Comparison of ENCODE assay signal across 8 cellular contexts in genomic region chr17:38852771-38853291, GRCh38. TPM values are rescaled to one million over a fixed set of nuclear protein-coding genes. Genes with fewer than 3 reads are reported as not detected.
A peak's percentile ranks its signal among the peaks of the same experiment; 100 is the strongest.
DNase-seq lines count a peak whose midpoint lies in the region; ATAC-seq, FAIRE-seq and TF ChIP-seq lines count a peak whose summit lies in the region.

No MANE protein-coding gene starts in this region.

- peak overlapping the region; percentile 86 to 98 (median 92) for H3K27ac ChIP-seq in BLaER1 treated with 17β-estradiol and CSF1 and Interleukin-3, amounts not matched to agents 10 nM and 100 nM
- H3K27ac ChIP-seq in GM12878 (ENCODE audit: control insufficient read depth, insufficient read depth) = peak overlapping the region; percentile 95
- peak overlapping the region; percentile 96 to 97 for H3K27ac ChIP-seq in testis

- under 1% methylated on average over 19 of the region's 19 CpGs for WGBS in GM12878 (ENCODE audit: insufficient coverage, insufficient replicate concordance, low lambda C conversion rate, missing lambda C conversion rate)
- 0 to 1% methylated on average over 19 of the region's 19 CpGs for WGBS in testis, 2 donors

- no peak overlapping the region for H2AFZ ChIP-seq in GM12878 (ENCODE audit: control insufficient read depth, low read depth, low read length)

- H3K79me2 ChIP-seq in GM12878 (ENCODE audit: control insufficient read depth, insufficient read depth, low read length) = peaks cover 36% of the 10 kb centered on the region

- POLR2A ChIA-PET in GM12878 (lab: Charles Lee) (interaction anchor here (1.1 to 3.1 kb wide), 6 partner anchors 17 to 54 kb away, joined by 3 to 61 read pairs (median 8); partner anchors contain the start of genes CWC25 and LASP1), GM10248 (lab: Yijun Ruan, JAX) (interaction anchor here (0.5 to 4.9 kb wide), 8 partner anchors 9 to 186 kb away, joined by 3 to 38 read pairs (median 5); partner anchors contain the start of genes CWC25 and LASP1)

- no peak for FAIRE-seq in GM12878 (lab: Jason Lieb, UNC)

- in situ Hi-C loops in GM12878 (cut with MboI) = no loop called here

- CTCF ChIA-PET in GM12878 (lab: Yijun Ruan, JAX) = interaction anchor here (0.6 to 1.6 kb wide), 4 partner anchors 10 to 312 kb away, joined by 3 to 4 read pairs (median 4); no protein-coding TSS in a partner anchor
- CTCF ChIA-PET in GM10248 (lab: Yijun Ruan, JAX) = interaction anchor here (2.7 kb wide), 1 partner anchor 15 kb away, joined by 15 read pairs; no protein-coding TSS in a partner anchor

- peak overlapping the region; percentile 92 to 99 (median 96) for H3K4me2 ChIP-seq in BLaER1 treated with 17β-estradiol and CSF1 and Interleukin-3, amounts not matched to agents 10 nM and 100 nM
- peak overlapping the region; percentile 60 for H3K4me2 ChIP-seq in GM12878 (ENCODE audit: control insufficient read depth, insufficient read depth)

- H3K27me3 ChIP-seq in BLaER1 treated with 17β-estradiol and CSF1 and Interleukin-3, amounts not matched to agents 10 nM and 100 nM = no peaks in the 10 kb centered on the region
- H3K27me3 ChIP-seq in GM12878 (replicated peaks in 1 of 2; ENCODE audit: control insufficient read depth in 2 of 2, insufficient read depth in 2 of 2, low read length in 1 of 2) = no peaks in the 10 kb centered on the region
- H3K27me3 ChIP-seq in testis = no peaks in the 10 kb centered on the region

- TF ChIP-seq EP300 in GM12878 (IDR thresholded peaks at IDR 0.05; ENCODE audit: borderline replicate concordance in 1 of 2, control insufficient read depth in 1 of 2, low read depth in 2 of 2, low read length in 2 of 2) = no peak

- ATAC-seq in GM12878 = peak; percentile 15

- TF ChIP-seq CTCF in GM12878 (IDR thresholded peaks at IDR 0.05 in 2 of 3, conservative IDR thresholded peaks at IDR 0.05 in 1 of 3; ENCODE audit: control insufficient read depth in 2 of 3, extremely low read depth in 1 of 3, insufficient read depth in 1 of 3, low read depth in 3 of 3, low read length in 3 of 3) (no peak), testis (IDR thresholded peaks at IDR 0.05) (no peak), GM10248 (IDR thresholded peaks at IDR 0.05; ENCODE audit: control extremely low read depth, extremely low read depth, low read depth, missing control alignments) (no peak)

- peaks cover 50 to 53% (median 52%) of the 10 kb centered on the region in 11 experiments for H3K36me3 ChIP-seq in BLaER1 treated with 17β-estradiol and CSF1 and Interleukin-3, amounts not matched to agents 10 nM and 100 nM
- H3K36me3 ChIP-seq in GM12878 (ENCODE audit: control insufficient read depth in 2 of 2, insufficient read depth in 2 of 2, low read length in 1 of 2) (peaks cover 6 to 44% of the 10 kb centered on the region in 2 experiments), testis (ENCODE audit: low read depth, missing control alignments) (no peaks in the 10 kb centered on the region)

- H3K9ac ChIP-seq in BLaER1 treated with 17β-estradiol and CSF1 and Interleukin-3, amounts not matched to agents 10 nM and 100 nM = peak overlapping the region; percentile 87 to 99 (median 94)
- peak overlapping the region; percentile 88 for H3K9ac ChIP-seq in GM12878 (ENCODE audit: control insufficient read depth, insufficient read depth, low read length)

- H3K4me1 ChIP-seq in BLaER1 treated with 17β-estradiol and CSF1 and Interleukin-3, amounts not matched to agents 10 nM and 100 nM = peaks cover 31 to 51% (median 42%) of the 10 kb centered on the region in 10 experiments
- peaks cover 16% of the 10 kb centered on the region for H3K4me1 ChIP-seq in GM12878 (ENCODE audit: control insufficient read depth, insufficient read depth, low read length)
- H3K4me1 ChIP-seq in testis = peaks cover 18% of the 10 kb centered on the region

- intact Hi-C loops in GM12878 (cut with micrococcal nuclease; ENCODE audit: unreplicated experiment) (loop anchor here (2.0 kb wide), 1 partner anchor 16 kb away; no protein-coding TSS in a partner anchor), testis (cut with DNase I; ENCODE audit: low total_unique reads) (no loop called here)

- no TSS peak for BruUV-seq in GM12878 (replicated peaks; lab: Mats Ljungman, UMichigan)

- TF ChIP-seq POLR2A in GM12878 (IDR thresholded peaks at IDR 0.05; ENCODE audit: low read depth, low read length) = no peak
- TF ChIP-seq POLR2A in testis (IDR thresholded peaks at IDR 0.05) = no peak

- no peak for TF ChIP-seq RAD21 in GM12878 (IDR thresholded peaks at IDR 0.05; ENCODE audit: insufficient read depth, low read depth, low read length)

- SMC1A ChIA-PET in GM12878 (lab: Charles Lee; ENCODE audit: uncharacterized antibody, unreplicated experiment) = interaction anchor here (0.6 to 4.1 kb wide), 8 partner anchors 11 to 130 kb away, joined by 3 to 20 read pairs (median 6); partner anchors contain the start of genes CWC25 and LASP1

- no peak for DNase-seq in Jurkat, Clone E6-1 (ENCODE audit: low read depth, low spot score)
- DNase-seq in GM12878 (ENCODE audit: low read depth, low spot score) = no peak
- peak; percentile 29 for DNase-seq in left kidney (ENCODE audit: low read depth, low spot score)
- DNase-seq in testis = no peak
- no peak for DNase-seq in GM10248 (ENCODE audit: extremely low spot score)
- DNase-seq in stimulated activated CD4-positive, alpha-beta T cell treated with anti-CD3 and anti-CD28 coated beads, Interleukin-4, amount 100 ng/mL, for 24 hours = no peak
- no peak for DNase-seq in NK-92 treated with Interleukin-12 subunit alpha and Interleukin-12 subunit beta, amount 100 ng/mL, for 24 hours (lab: John Stamatoyannopoulos, UW)

- peaks cover 51 to 55% (median 53%) of the 10 kb centered on the region in 11 experiments for H4K20me1 ChIP-seq in BLaER1 treated with 17β-estradiol and CSF1 and Interleukin-3, amounts not matched to agents 10 nM and 100 nM
- peaks cover 16% of the 10 kb centered on the region; the same call in 1 of the 2 replicates for H4K20me1 ChIP-seq in GM12878 (ENCODE audit: control insufficient read depth, insufficient read depth)

- H3K9me3 ChIP-seq in BLaER1 treated with 17β-estradiol and CSF1 and Interleukin-3, amounts not matched to agents 10 nM and 100 nM (replicated peaks in 1 of 11) = no peaks in the 10 kb centered on the region; a peak in 2 of 22 replicates
- H3K9me3 ChIP-seq in GM12878 (replicated peaks; ENCODE audit: control insufficient read depth, insufficient read depth, low read length) (no peaks in the 10 kb centered on the region), testis (no peaks in the 10 kb centered on the region)

- RAD21 ChIA-PET in GM12878 (lab: Charles Lee; ENCODE audit: unreplicated experiment) = interaction anchor here (0.7 to 4.6 kb wide), 5 partner anchors 18 to 300 kb away, joined by 3 to 37 read pairs (median 3); partner anchors contain the start of genes LASP1 and PIP4K2B

- peak overlapping the region; percentile 71 to 95 (median 91) for H3K4me3 ChIP-seq in BLaER1 treated with 17β-estradiol and CSF1 and Interleukin-3, amounts not matched to agents 10 nM and 100 nM
- H3K4me3 ChIP-seq in Jurkat, Clone E6-1 (ENCODE audit: low read length) = peak overlapping the region; percentile 72
- peak overlapping the region; percentile 88 for H3K4me3 ChIP-seq in GM12878
- H3K4me3 ChIP-seq in testis = peak overlapping the region; percentile 67 to 78

RNA-seq across cellular contexts. Expression of gene RPL23, which starts 0.7 kb away (rescaled TPM):
- 2,665 TPM for polyA plus RNA-seq in Jurkat, Clone E6-1 (2012; ENCODE audit: insufficient read depth, insufficient read length)
- total RNA-seq in GM12878 (2013; cell fraction: nucleolus; rRNA removed) = 251 and 278 TPM in 2 replicates
- total RNA-seq in GM12878 (2014; rRNA removed) (2,317 and 2,414 TPM in 2 replicates), GM12878 (2014; rRNA removed; fragmentation: Illumina TruSeq; extraction: Trizol) (3,231 and 3,325 TPM in 2 replicates), GM12878 (2021) (2,200 and 2,256 TPM in 2 replicates), testis (100 to 1,000 TPM; 406 to 746 TPM)
- 15,073 TPM for polyA plus RNA-seq in GM12878 (2011; ENCODE audit: low read depth)
- polyA plus RNA-seq in GM12878 (2011; rRNA removed) (2,867 and 3,528 TPM in 2 replicates), GM12878 (2014; fragmentation: Illumina TruSeq; extraction: Trizol) (4,821 and 5,052 TPM in 2 replicates), GM12878 (2014; fragmentation: Nextera tagmentation; extraction: Ambion mirVana) (1,000 to 10,000 TPM; 3,319 to 3,754 TPM), GM12878 (2014; rRNA removed) (3,219 and 3,296 TPM in 2 replicates), GM12878 (2016; fragmentation: Nextera tagmentation; extraction: Ambion mirVana) (1,000 to 10,000 TPM; 2,341 to 2,536 TPM), testis (ENCODE audit: insufficient read depth, low read depth, low replicate concordance) (912 TPM)
- 1,769 and 1,817 TPM in 2 replicates for polyA plus RNA-seq in GM12878 (2011; cell fraction: cytosol; rRNA removed)
- 668 and 763 TPM in 2 replicates for polyA plus RNA-seq in GM12878 (2011; cell fraction: nucleus; rRNA removed)
- 4,332 and 4,612 TPM in 2 replicates for polyA plus RNA-seq in GM12878 (2012)
- 682 and 694 TPM in 2 replicates for polyA minus RNA-seq in GM12878 (2011; rRNA and poly(A)+ RNA removed)
- polyA minus RNA-seq in GM12878 (2011; cell fraction: cytosol; rRNA and poly(A)+ RNA removed) = 326 and 362 TPM in 2 replicates
- 94.9 and 131 TPM in 2 replicates for polyA minus RNA-seq in GM12878 (2011; cell fraction: nucleus; rRNA and poly(A)+ RNA removed)

RNA-seq across cellular contexts. Expression of gene LASP1, which starts 17.0 kb away (rescaled TPM):
- polyA plus RNA-seq in Jurkat, Clone E6-1 (2012; ENCODE audit: insufficient read depth, insufficient read length) = 90.9 TPM
- total RNA-seq in GM12878 (2013; cell fraction: nucleolus; rRNA removed) = 86.9 and 95.9 TPM in 2 replicates
- total RNA-seq in GM12878 (2014; rRNA removed) = 40.9 and 42.3 TPM in 2 replicates
- total RNA-seq in GM12878 (2014; rRNA removed; fragmentation: Illumina TruSeq; extraction: Trizol) = 33.8 and 37.6 TPM in 2 replicates
- 105 and 114 TPM in 2 replicates for total RNA-seq in GM12878 (2021)
- 52.3 TPM for polyA plus RNA-seq in GM12878 (2011; ENCODE audit: low read depth)
- polyA plus RNA-seq in GM12878 (2011; rRNA removed) = 39.4 and 47.7 TPM in 2 replicates
- polyA plus RNA-seq in GM12878 (2011; cell fraction: cytosol; rRNA removed) = 88.5 and 98.7 TPM in 2 replicates
- 47.3 and 65.2 TPM in 2 replicates for polyA plus RNA-seq in GM12878 (2011; cell fraction: nucleus; rRNA removed)
- polyA plus RNA-seq in GM12878 (2012) = 89.6 and 99.7 TPM in 2 replicates
- polyA plus RNA-seq in GM12878 (2014; fragmentation: Illumina TruSeq; extraction: Trizol) = 69.5 and 81.8 TPM in 2 replicates
- polyA plus RNA-seq in GM12878 (2014; fragmentation: Nextera tagmentation; extraction: Ambion mirVana) = 10 to 100 TPM; 21.0 to 27.0 TPM
- 78.9 and 85.4 TPM in 2 replicates for polyA plus RNA-seq in GM12878 (2014; rRNA removed)
- 10 to 100 TPM; 70.8 to 74.5 TPM for polyA plus RNA-seq in GM12878 (2016; fragmentation: Nextera tagmentation; extraction: Ambion mirVana)
- 53.3 and 89.4 TPM in 2 replicates for polyA minus RNA-seq in GM12878 (2011; rRNA and poly(A)+ RNA removed)
- polyA minus RNA-seq in GM12878 (2011; cell fraction: cytosol; rRNA and poly(A)+ RNA removed) = 35.5 and 39.2 TPM in 2 replicates
- polyA minus RNA-seq in GM12878 (2011; cell fraction: nucleus; rRNA and poly(A)+ RNA removed) = 19.1 and 33.7 TPM in 2 replicates
- 10 to 100 TPM; 60.3 to 83.2 TPM for total RNA-seq in testis
- 58.2 TPM for polyA plus RNA-seq in testis (ENCODE audit: insufficient read depth, low read depth, low replicate concordance)

RNA-seq across cellular contexts. Expression of gene CWC25, which starts 27.7 kb away (rescaled TPM):
- polyA plus RNA-seq in Jurkat, Clone E6-1 (2012; ENCODE audit: insufficient read depth, insufficient read length) = 30.7 TPM
- total RNA-seq in GM12878 (2013; cell fraction: nucleolus; rRNA removed) = 35.9 and 43.1 TPM in 2 replicates
- total RNA-seq in GM12878 (2014; rRNA removed) = 14.7 and 17.5 TPM in 2 replicates
- total RNA-seq in GM12878 (2014; rRNA removed; fragmentation: Illumina TruSeq; extraction: Trizol) = 18.5 and 19.9 TPM in 2 replicates
- 15.9 and 17.1 TPM in 2 replicates for total RNA-seq in GM12878 (2021)
- polyA plus RNA-seq in GM12878 (2011; ENCODE audit: low read depth) = 15.8 TPM
- 29.6 and 30.7 TPM in 2 replicates for polyA plus RNA-seq in GM12878 (2011; rRNA removed)
- polyA plus RNA-seq in GM12878 (2011; cell fraction: cytosol; rRNA removed) = 25.2 and 26.9 TPM in 2 replicates
- 82.1 and 92.2 TPM in 2 replicates for polyA plus RNA-seq in GM12878 (2011; cell fraction: nucleus; rRNA removed)
- 20.4 and 24.4 TPM in 2 replicates for polyA plus RNA-seq in GM12878 (2012)
- 29.7 and 29.9 TPM in 2 replicates for polyA plus RNA-seq in GM12878 (2014; fragmentation: Illumina TruSeq; extraction: Trizol)
- 10 to 100 TPM; 25.0 to 29.7 TPM for polyA plus RNA-seq in GM12878 (2014; fragmentation: Nextera tagmentation; extraction: Ambion mirVana)
- 19.9 and 28.1 TPM in 2 replicates for polyA plus RNA-seq in GM12878 (2014; rRNA removed)
- 10 to 100 TPM; 15.4 to 20.9 TPM for polyA plus RNA-seq in GM12878 (2016; fragmentation: Nextera tagmentation; extraction: Ambion mirVana)
- 14.0 and 14.2 TPM in 2 replicates for polyA minus RNA-seq in GM12878 (2011; rRNA and poly(A)+ RNA removed)
- polyA minus RNA-seq in GM12878 (2011; cell fraction: cytosol; rRNA and poly(A)+ RNA removed) = 3.2 and 5.6 TPM in 2 replicates
- polyA minus RNA-seq in GM12878 (2011; cell fraction: nucleus; rRNA and poly(A)+ RNA removed) = 7.7 and 10.5 TPM in 2 replicates
- total RNA-seq in testis = 10 to 100 TPM; 23.9 to 67.1 TPM
- 41.9 TPM for polyA plus RNA-seq in testis (ENCODE audit: insufficient read depth, low read depth, low replicate concordance)

RNA-seq across cellular contexts. Expression of gene PIP4K2B, which starts 53.5 kb away (rescaled TPM):
- 42.4 TPM for polyA plus RNA-seq in Jurkat, Clone E6-1 (2012; ENCODE audit: insufficient read depth, insufficient read length)
- 16.4 and 17.1 TPM in 2 replicates for total RNA-seq in GM12878 (2013; cell fraction: nucleolus; rRNA removed)
- total RNA-seq in GM12878 (2014; rRNA removed) = 15.3 and 15.8 TPM in 2 replicates
- 18.1 and 22.0 TPM in 2 replicates for total RNA-seq in GM12878 (2014; rRNA removed; fragmentation: Illumina TruSeq; extraction: Trizol)
- total RNA-seq in GM12878 (2021) = 30.2 and 30.3 TPM in 2 replicates
- polyA plus RNA-seq in GM12878 (2011; ENCODE audit: low read depth) = 9.9 TPM
- polyA plus RNA-seq in GM12878 (2011; rRNA removed) = 16.7 and 22.4 TPM in 2 replicates
- 21.2 and 23.6 TPM in 2 replicates for polyA plus RNA-seq in GM12878 (2011; cell fraction: cytosol; rRNA removed)
- polyA plus RNA-seq in GM12878 (2011; cell fraction: nucleus; rRNA removed) = 31.4 and 35.1 TPM in 2 replicates
- 13.5 and 17.1 TPM in 2 replicates for polyA plus RNA-seq in GM12878 (2012)
- polyA plus RNA-seq in GM12878 (2014; fragmentation: Illumina TruSeq; extraction: Trizol) = 24.8 and 26.6 TPM in 2 replicates
- polyA plus RNA-seq in GM12878 (2014; fragmentation: Nextera tagmentation; extraction: Ambion mirVana) = 1 to 10 TPM; 3.8 to 4.0 TPM
- 21.1 and 24.5 TPM in 2 replicates for polyA plus RNA-seq in GM12878 (2014; rRNA removed)
- 1 to 10 TPM; 8.2 to 8.5 TPM for polyA plus RNA-seq in GM12878 (2016; fragmentation: Nextera tagmentation; extraction: Ambion mirVana)
- polyA minus RNA-seq in GM12878 (2011; rRNA and poly(A)+ RNA removed) = 48.0 and 58.2 TPM in 2 replicates
- polyA minus RNA-seq in GM12878 (2011; cell fraction: cytosol; rRNA and poly(A)+ RNA removed) = 10.4 and 10.9 TPM in 2 replicates
- 6.0 and 7.9 TPM in 2 replicates for polyA minus RNA-seq in GM12878 (2011; cell fraction: nucleus; rRNA and poly(A)+ RNA removed)
- 10 to 100 TPM; 47.2 to 56.7 TPM for total RNA-seq in testis
- 34.8 TPM for polyA plus RNA-seq in testis (ENCODE audit: insufficient read depth, low read depth, low replicate concordance)
